ENCODE assay signal across 8 cellular contexts in genomic region chr12:51950682-51951198, GRCh38. TPM values are rescaled to one million over a fixed set of nuclear protein-coding genes. Genes with fewer than 3 reads are reported as not detected.
A peak's percentile ranks its signal among the peaks of the same experiment; 100 is the strongest.
DNase-seq lines count a peak whose midpoint lies in the region; ATAC-seq and TF ChIP-seq lines count a peak whose summit lies in the region.

No MANE protein-coding gene starts in this region.

- DNase-seq in GM06990 (ENCODE audit: extremely low read depth, insufficient read length) (no peak), SJSA1 (ENCODE audit: low read depth in 1 of 2, low spot score in 2 of 2) (no peak), fibroblast of mammary gland (ENCODE audit: low read depth) (no peak), retinal pigment epithelial cell (ENCODE audit: low read depth) (no peak), NCI-H1048 (lab: John Stamatoyannopoulos, UW) (no peak), H4 (ENCODE audit: low spot score) (no peak)

- 0 out of 2 replicates have a peak, but pooled peaks cover 2% of the 10 kb centered on the region for H3K9me3 ChIP-seq in SJSA1 (replicated peaks)

- H3K4me3 ChIP-seq in GM06990 (replicated peaks; ENCODE audit: low read depth, low read length) (peak overlapping the region; percentile 58), SJSA1 (peak overlapping the region; percentile 92), fibroblast of mammary gland (ENCODE audit: control insufficient read depth, low read depth, low read length) (peak overlapping the region; percentile 64), retinal pigment epithelial cell (ENCODE audit: low read length) (peak overlapping the region; percentile 60)

- peaks cover 7% of the 10 kb centered on the region; the same call in 1 of the 2 replicates for H3K4me1 ChIP-seq in SJSA1 (replicated peaks)

- H3K36me3 ChIP-seq in GM06990 (ENCODE audit: control insufficient read depth, insufficient read depth, low read length), result no peaks in the 10 kb centered on the region
- H3K36me3 ChIP-seq in SJSA1, result 0 out of 2 replicates have a peak, but pooled peaks cover 4% of the 10 kb centered on the region

- H3K27ac ChIP-seq in SJSA1, result no peak overlapping the region

- TF ChIP-seq CTCF in GM06990 (IDR thresholded peaks at IDR 0.05; ENCODE audit: insufficient read depth, low read length, poor library complexity, severe bottlenecking) (no peak), fibroblast of mammary gland (conservative IDR thresholded peaks at IDR 0.05; ENCODE audit: control insufficient read depth, insufficient read depth, low read depth, low read length) (no peak), retinal pigment epithelial cell (conservative IDR thresholded peaks at IDR 0.05; ENCODE audit: low read depth, low read length) (no peak)

- ATAC-seq in HG03175 (IDR thresholded peaks at IDR 0.05; ENCODE audit: unreplicated experiment) (no peak), GM21526 (IDR thresholded peaks at IDR 0.05; ENCODE audit: low FRiP score, unreplicated experiment) (no peak)

- no peaks in the 10 kb centered on the region; the same call in 1 of the 2 replicates for H3K27me3 ChIP-seq in GM06990 (replicated peaks; ENCODE audit: control insufficient read depth, insufficient read depth, low read length)
- peaks cover 6% of the 10 kb centered on the region for H3K27me3 ChIP-seq in SJSA1 (replicated peaks)

RNA-seq across cellular contexts. Expression of gene ACVR1B, which starts 0.8 kb away (rescaled TPM):
- total RNA-seq in SJSA1 (2014; rRNA removed; shearing (Covaris generic)), result 3.3 and 3.8 TPM in 2 replicates
- 3.8 and 6.1 TPM in 2 replicates for total RNA-seq in H4 (2014; rRNA removed; shearing (Covaris generic))

RNA-seq across cellular contexts. Expression of gene ACVRL1, which starts 43.4 kb away (rescaled TPM):
- 23.3 and 27.6 TPM in 2 replicates for total RNA-seq in SJSA1 (2014; rRNA removed; shearing (Covaris generic))
- total RNA-seq in H4 (2014; rRNA removed; shearing (Covaris generic)), result 4.1 and 4.8 TPM in 2 replicates

RNA-seq across cellular contexts. Expression of gene TAMALIN, which starts 56.0 kb away (rescaled TPM):
- total RNA-seq in SJSA1 (2014; rRNA removed; shearing (Covaris generic)), result 6.8 and 13.1 TPM in 2 replicates
- 0.35 and 1.8 TPM in 2 replicates for total RNA-seq in H4 (2014; rRNA removed; shearing (Covaris generic))
